8 cellular contexts compared by ENCODE assay signal in genomic region chr12:89707992-89708792, GRCh38. TPM values are rescaled to one million over a fixed set of nuclear protein-coding genes. Genes with fewer than 3 reads are reported as not detected.
DNase-seq lines count a peak whose midpoint lies in the region; ATAC-seq and TF ChIP-seq lines count a peak whose summit lies in the region.

No MANE protein-coding gene starts in this region.

- no peaks in the 10 kb centered on the region for H3K9me3 ChIP-seq in CD4-positive, alpha-beta memory T cell (ENCODE audit: control insufficient read depth in 1 of 2, low read length in 2 of 2)
- H3K9me3 ChIP-seq in OCI-LY3 (ENCODE audit: insufficient read depth, low read length), result no peaks in the 10 kb centered on the region

- POLR2A ChIA-PET in CD4-positive, alpha-beta memory T cell (lab: Charles Lee; ENCODE audit: partially characterized antibody), result interaction anchor here (0.7 to 10.6 kb wide), 51 partner anchors 7 to 379 kb away, joined by 3 to 296 read pairs (median 5); partner anchors contain the start of genes DUSP6, GALNT4 and POC1B

- peaks cover 0 to 9% (median 0%) of the 10 kb centered on the region in 8 donors for H3K9me3 Mint-ChIP-seq in CD4-positive, alpha-beta memory T cell
- no peaks in the 10 kb centered on the region for H3K9me3 Mint-ChIP-seq in progenitor cell of endocrine pancreas (ENCODE audit: low read depth)

- DNase-seq in CD4-positive, alpha-beta memory T cell, result peak in 4 of 5 donors; percentile 36 to 58 (median 40)
- peak in 3 of 4 experiments; percentile 12 to 31 (median 26) for DNase-seq in activated naive CD4-positive, alpha-beta T cell (lab: John Stamatoyannopoulos, UW)
- peak; percentile 66 for DNase-seq in Right ventricle myocardium superior
- peak; percentile 21 for DNase-seq in progenitor cell of endocrine pancreas (ENCODE audit: low spot score, unreplicated experiment)
- no peak for DNase-seq in NCI-H2196 treated with DMSO at 0.1 percent for 48 hours (lab: John Stamatoyannopoulos, UW; ENCODE audit: unreplicated experiment)
- DNase-seq in NOMO-1 (lab: John Stamatoyannopoulos, UW; ENCODE audit: unreplicated experiment in 2 of 2), result no peak

- peaks cover 54% of the 10 kb centered on the region for H3K79me2 ChIP-seq in OCI-LY3 (ENCODE audit: low read length)

- peaks cover 0 to 23% of the 10 kb centered on the region in 2 donors for H3K36me3 Mint-ChIP-seq in CD4-positive, alpha-beta memory T cell
- H3K36me3 Mint-ChIP-seq in progenitor cell of endocrine pancreas (ENCODE audit: insufficient read depth), result no peaks in the 10 kb centered on the region

- no peaks in the 10 kb centered on the region for H3K27me3 ChIP-seq in CD4-positive, alpha-beta memory T cell (ENCODE audit: insufficient read depth, low read length)
- 0 out of 2 replicates have a peak, but pooled peaks cover 6% of the 10 kb centered on the region for H3K27me3 ChIP-seq in OCI-LY3 (ENCODE audit: low read depth, low read length)

- H2AFZ ChIP-seq in OCI-LY3 (ENCODE audit: low read depth, low read length), result no peak overlapping the region

- H3K4me1 ChIP-seq in CD4-positive, alpha-beta memory T cell (ENCODE audit: insufficient read depth, low read length), result peaks cover 53% of the 10 kb centered on the region
- H3K4me1 ChIP-seq in OCI-LY3 (ENCODE audit: low read length), result peaks cover 32% of the 10 kb centered on the region

- H3K4me1 Mint-ChIP-seq in CD4-positive, alpha-beta memory T cell, result peaks cover 33 to 66% (median 43%) of the 10 kb centered on the region in 4 donors
- H3K4me1 Mint-ChIP-seq in progenitor cell of endocrine pancreas (ENCODE audit: low read depth), result peaks cover 42% of the 10 kb centered on the region

- peak overlapping the region; percentile 83 for H3K4me2 ChIP-seq in OCI-LY3 (ENCODE audit: low read length)

- H3K4me3 ChIP-seq in CD4-positive, alpha-beta memory T cell (ENCODE audit: low read length in 2 of 2), result peak overlapping the region; percentile 58 to 81
- peak overlapping the region; percentile 96 for H3K4me3 ChIP-seq in OCI-LY3 (ENCODE audit: low read length)

- ATAC-seq in GM21737 (IDR thresholded peaks at IDR 0.05; ENCODE audit: unreplicated experiment) (peak; percentile 2), Right ventricle myocardium superior (ENCODE audit: poor library complexity) (no peak)

- H3K27ac Mint-ChIP-seq in CD4-positive, alpha-beta memory T cell, result peak overlapping the region; percentile 93 to 99 (median 96)
- peak overlapping the region; percentile 98 for H3K27ac Mint-ChIP-seq in progenitor cell of endocrine pancreas

- peak overlapping the region; percentile 87 to 99 (median 97) for H3K4me3 Mint-ChIP-seq in CD4-positive, alpha-beta memory T cell
- peak overlapping the region; percentile 98 for H3K4me3 Mint-ChIP-seq in progenitor cell of endocrine pancreas (ENCODE audit: low read depth)

- H3K9ac ChIP-seq in OCI-LY3 (ENCODE audit: low read length), result peak overlapping the region; percentile 94

- CTCF ChIA-PET in CD4-positive, alpha-beta memory T cell (lab: Charles Lee; ENCODE audit: partially characterized antibody), result interaction anchor here (1.3 to 2.4 kb wide), 7 partner anchors 49 to 394 kb away, joined by 4 to 12 read pairs (median 8); no protein-coding TSS in a partner anchor

- intact Hi-C loops in CD4-positive, alpha-beta memory T cell (cut with micrococcal nuclease), result loop anchor here (2.0 to 5.0 kb wide), 3 partner anchors 46 to 305 kb away; no protein-coding TSS in a partner anchor
- intact Hi-C loops in Right ventricle myocardium superior (cut with DNase I), result loop anchor here (10.0 kb wide), 1 partner anchor 163 kb away; no protein-coding TSS in a partner anchor

- no peaks in the 10 kb centered on the region for H3K36me3 ChIP-seq in CD4-positive, alpha-beta memory T cell (ENCODE audit: insufficient read depth, low read length)
- no peaks in the 10 kb centered on the region for H3K36me3 ChIP-seq in OCI-LY3 (replicated peaks; ENCODE audit: low read depth, low read length)

- peak overlapping the region; percentile 95 for H3K27ac ChIP-seq in CD4-positive, alpha-beta memory T cell (ENCODE audit: low read depth, low read length)
- H3K27ac ChIP-seq in OCI-LY3 (ENCODE audit: low read length), result peak overlapping the region; percentile 91

- TF ChIP-seq CTCF in OCI-LY3 (IDR thresholded peaks at IDR 0.05; ENCODE audit: low read depth, low read length) (peak; percentile 20), progenitor cell of endocrine pancreas (IDR thresholded peaks at IDR 0.05; ENCODE audit: unreplicated experiment) (peak; percentile 21)

- peaks cover 0 to 2% of the 10 kb centered on the region in 2 donors for H3K27me3 Mint-ChIP-seq in CD4-positive, alpha-beta memory T cell
- H3K27me3 Mint-ChIP-seq in progenitor cell of endocrine pancreas, result no peaks in the 10 kb centered on the region

- H4K20me1 ChIP-seq in OCI-LY3 (ENCODE audit: insufficient read depth, low read length), result peaks cover 38% of the 10 kb centered on the region

RNA-seq across cellular contexts. Expression of gene ATP2B1, which starts 0.4 kb away (rescaled TPM):
- 10 to 100 TPM; 84.2 to 86.0 TPM for total RNA-seq in CD4-positive, alpha-beta memory T cell
- polyA plus RNA-seq in CD4-positive, alpha-beta memory T cell, result 10 to 100 TPM; 57.3 to 61.0 TPM
- total RNA-seq in Right ventricle myocardium superior (9.8 TPM), progenitor cell of endocrine pancreas (105 and 110 TPM in 2 replicates)

Comparison
In these comparisons a context has a peak if more than half of its experiments do, and no peak if none do; other contexts are left out.
1. DNase-seq: peak in CD4-positive, alpha-beta memory T cell (4 of 5), activated naive CD4-positive, alpha-beta T cell (3 of 4), Right ventricle myocardium superior (single experiment) and progenitor cell of endocrine pancreas (single experiment); none in NCI-H2196 treated with DMSO at 0.1 percent for 48 hours (single experiment) and NOMO-1 (0 of 2).